17 cellular contexts compared by ENCODE assay signal in genomic region chr21:44344541-44345183, GRCh38. TPM values are rescaled to one million over a fixed set of nuclear protein-coding genes. Genes with fewer than 3 reads are reported as not detected.
"Had no signal": no experiment of that assay in that cellular context is flagged by ENCODE, and none has a peak within 500 bp of the region (broad histone marks: within the 10 kb centered on the region; RNA-seq: fewer than 3 reads in every experiment).

No MANE protein-coding gene starts in this region.

- H3K4me3 ChIP-seq: breast epithelium, esophagus muscularis mucosa, testis, upper lobe of left lung had no signal

- H3K27ac ChIP-seq: breast epithelium, esophagus muscularis mucosa, testis, upper lobe of left lung, VCaP had no signal

- H3K27me3 ChIP-seq: testis had no signal

- DNase-seq: activated CD4-positive, alpha-beta T cell treated with anti-CD3 and anti-CD28 coated beads, Interleukin-2, amount 50 U/mL, for 1 hour; activated CD4-positive, CD25-positive, alpha-beta regulatory T cell treated with anti-CD3 and anti-CD28 coated beads, Interleukin-2, amount 50 U/mL, for 72 hours; activated gamma-delta T cell; cortex of kidney; effector CD4-positive, alpha-beta T cell; occipital lobe; retina; testis had no signal

- H3K9me3 ChIP-seq: breast epithelium, esophagus muscularis mucosa, testis, upper lobe of left lung had no signal

- H3K4me1 ChIP-seq: breast epithelium had no signal

- FAIRE-seq: astrocyte had no signal

- H3K36me3 ChIP-seq: breast epithelium, esophagus muscularis mucosa, upper lobe of left lung had no signal

RNA-seq across cellular contexts. Expression of gene AIRE, which starts 59.0 kb away (rescaled TPM):
- total RNA-seq: activated CD8-positive, alpha-beta memory T cell treated with anti-CD3 and anti-CD28 coated beads for 36 hours; breast epithelium; esophagus muscularis mucosa; mesenteric fat pad; occipital lobe; posterior vena cava; skeletal muscle tissue; upper lobe of left lung had no signal
